Comparison of ENCODE assay signal across 8 cellular contexts in the genomic region with DNA sequence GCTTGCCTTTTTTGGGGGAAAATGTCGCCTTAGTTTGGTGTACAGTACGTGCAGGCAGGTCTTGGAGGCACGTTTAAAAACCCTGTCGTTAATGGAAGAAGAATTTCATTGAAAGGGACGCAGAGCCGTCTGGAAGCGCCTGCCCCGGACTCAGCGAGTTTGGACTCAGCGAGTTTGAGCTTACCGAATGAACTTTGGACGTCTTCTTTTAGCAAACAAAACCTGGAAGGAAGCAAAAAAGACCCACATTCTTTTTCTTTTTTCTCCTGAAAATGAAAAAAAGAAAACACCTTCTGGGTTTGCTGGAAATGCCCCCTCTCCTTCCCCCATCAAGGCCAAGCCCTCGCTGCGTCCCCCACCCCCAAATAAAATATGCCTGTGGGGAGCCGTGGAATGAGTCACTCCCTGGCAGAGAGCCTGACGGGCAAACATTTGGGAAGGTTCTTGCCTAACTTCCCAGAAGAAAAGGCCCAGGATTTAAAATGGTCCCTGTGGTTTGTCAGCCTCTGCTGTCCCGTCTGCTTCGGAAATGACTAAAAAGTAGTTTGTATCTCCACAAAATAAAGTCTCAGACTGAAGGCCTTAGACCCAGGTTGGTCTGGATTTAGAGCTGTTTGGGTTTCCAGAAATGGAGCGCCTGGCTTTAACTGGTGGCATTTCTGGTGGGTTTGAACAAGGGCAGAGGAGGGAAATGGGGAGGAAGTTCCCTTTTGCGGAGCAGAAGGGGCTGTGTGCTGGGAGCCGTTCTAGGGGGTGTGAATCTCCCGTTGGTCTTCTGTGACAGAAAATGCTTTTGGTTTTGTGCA. TPM values are rescaled to one million over a fixed set of nuclear protein-coding genes. Genes with fewer than 3 reads are reported as not detected.
DNase-seq lines count a peak whose midpoint lies in the region; ATAC-seq and TF ChIP-seq lines count a peak whose summit lies in the region.

No MANE protein-coding gene starts in this region.

- no peak for TF ChIP-seq CTCF in BJ (IDR thresholded peaks at IDR 0.05; ENCODE audit: insufficient read depth, low read depth, low read length)
- no peak for TF ChIP-seq CTCF in HL-60 (IDR thresholded peaks at IDR 0.05; ENCODE audit: insufficient read depth, low read length)
- TF ChIP-seq CTCF in glutamatergic neuron (IDR thresholded peaks at IDR 0.05; ENCODE audit: partially characterized antibody, unreplicated experiment): no peak

- POLR2A ChIA-PET in BJ (lab: Charles Lee): interaction anchor here (0.6 to 1.0 kb wide), 4 partner anchors 27 to 205 kb away, joined by 3 to 5 read pairs (median 3); no protein-coding TSS in a partner anchor
- POLR2A ChIA-PET in activated CD4-positive, alpha-beta memory T cell treated with anti-CD3 and anti-CD28 coated beads for 36 hours (lab: Charles Lee): no interaction called here

- peak overlapping the region; percentile 85 for H2AK5ac ChIP-seq in trophoblast cell (ENCODE audit: low read length)

- no peak overlapping the region for H2AFZ ChIP-seq in trophoblast cell (ENCODE audit: insufficient read depth, low read length, poor library complexity)

- peaks cover 27% of the 10 kb centered on the region for H3K79me1 ChIP-seq in trophoblast cell (ENCODE audit: low read length)

- peak; percentile 55 for DNase-seq in BJ (ENCODE audit: low read depth)
- DNase-seq in HL-60 (ENCODE audit: low read depth in 1 of 2, low spot score in 1 of 2): peak in 1 of 2 experiments; percentile 48
- no peak for DNase-seq in activated CD4-positive, alpha-beta memory T cell treated with anti-CD3 and anti-CD28 coated beads for 36 hours
- DNase-seq in glutamatergic neuron: no peak
- DNase-seq in trophoblast cell: peak in 1 of 2 donors; percentile 57
- DNase-seq in NCI-H1436 treated with DMSO at 0.1 percent for 48 hours (lab: John Stamatoyannopoulos, UW): no peak

- peak overlapping the region; percentile 91 for H3K18ac ChIP-seq in trophoblast cell (ENCODE audit: low read length)

- no peak overlapping the region for H3K23ac ChIP-seq in trophoblast cell (ENCODE audit: low read length)

- H2BK120ac ChIP-seq in trophoblast cell (ENCODE audit: insufficient read depth, low read length, poor library complexity): peak overlapping the region; percentile 69

- peak overlapping the region; percentile 81 for H3K4me2 ChIP-seq in trophoblast cell (ENCODE audit: low read length)

- peak overlapping the region; percentile 92 for H3K4me3 Mint-ChIP-seq in activated CD4-positive, alpha-beta memory T cell treated with anti-CD3 and anti-CD28 coated beads for 36 hours
- peak overlapping the region; percentile 92 for H3K4me3 Mint-ChIP-seq in glutamatergic neuron (ENCODE audit: unreplicated experiment)

- peaks cover 61% of the 10 kb centered on the region for H3K4me1 Mint-ChIP-seq in activated CD4-positive, alpha-beta memory T cell treated with anti-CD3 and anti-CD28 coated beads for 36 hours (ENCODE audit: low read depth)
- peaks cover 12% of the 10 kb centered on the region for H3K4me1 Mint-ChIP-seq in glutamatergic neuron (ENCODE audit: low read depth, unreplicated experiment)

- H3K36me3 ChIP-seq in BJ (ENCODE audit: control insufficient read depth, insufficient read depth, low read length): peaks cover 4% of the 10 kb centered on the region
- peaks cover 8 to 9% of the 10 kb centered on the region in 2 experiments for H3K36me3 ChIP-seq in trophoblast cell (ENCODE audit: control insufficient read depth in 1 of 2, insufficient read depth in 2 of 2, low read length in 2 of 2)

- H3K9me3 ChIP-seq in trophoblast cell (ENCODE audit: insufficient read depth, low read depth, low read length): no peaks in the 10 kb centered on the region

- H2BK5ac ChIP-seq in trophoblast cell (ENCODE audit: low read depth, low read length, poor library complexity): peak overlapping the region; percentile 90

- H3K4me3 ChIP-seq in BJ (ENCODE audit: low read depth, low read length): peak overlapping the region; percentile 79
- peak overlapping the region; percentile 82 for H3K4me3 ChIP-seq in HL-60 (replicated peaks; ENCODE audit: insufficient read depth, low read length)
- H3K4me3 ChIP-seq in trophoblast cell (ENCODE audit: low read depth, low read length): no peak overlapping the region

- CTCF ChIA-PET in BJ (lab: Yijun Ruan, JAX): interaction anchor here (1.0 to 1.3 kb wide), 4 partner anchors 37 to 133 kb away, joined by 3 to 7 read pairs (median 4); no protein-coding TSS in a partner anchor
- CTCF ChIA-PET in activated CD4-positive, alpha-beta memory T cell treated with anti-CD3 and anti-CD28 coated beads for 36 hours (lab: Charles Lee): interaction anchor here (1.2 to 1.3 kb wide), 2 partner anchors 34 to 132 kb away, joined by 3 to 6 read pairs; no protein-coding TSS in a partner anchor

- H2BK12ac ChIP-seq in trophoblast cell (ENCODE audit: low read length): peak overlapping the region; percentile 37

- peak overlapping the region; percentile 92 for H3K27ac ChIP-seq in HL-60 (replicated peaks)
- peak overlapping the region; percentile 93 for H3K27ac ChIP-seq in trophoblast cell (ENCODE audit: low read depth, low read length)

- H3K4ac ChIP-seq in trophoblast cell (ENCODE audit: low read depth, low read length): peak overlapping the region; percentile 95

- H3K9me3 Mint-ChIP-seq in activated CD4-positive, alpha-beta memory T cell treated with anti-CD3 and anti-CD28 coated beads for 36 hours: no peaks in the 10 kb centered on the region
- H3K9me3 Mint-ChIP-seq in glutamatergic neuron (ENCODE audit: unreplicated experiment): peaks cover 13% of the 10 kb centered on the region

- peaks cover 45 to 54% of the 10 kb centered on the region in 2 experiments for H3K4me1 ChIP-seq in trophoblast cell (ENCODE audit: control insufficient read depth in 1 of 2, insufficient read depth in 2 of 2, low read length in 2 of 2)

- H4K12ac ChIP-seq in trophoblast cell (ENCODE audit: low read depth, low read length): no peak overlapping the region

- ATAC-seq in HG03196 (IDR thresholded peaks at IDR 0.05; ENCODE audit: unreplicated experiment) (no peak), GM19023 (IDR thresholded peaks at IDR 0.05; ENCODE audit: unreplicated experiment) (no peak)

- peaks cover 30% of the 10 kb centered on the region for H3K79me2 ChIP-seq in trophoblast cell (ENCODE audit: control insufficient read depth, insufficient read depth, low read length, poor library complexity)

- peaks cover 15% of the 10 kb centered on the region for H3K27me3 Mint-ChIP-seq in activated CD4-positive, alpha-beta memory T cell treated with anti-CD3 and anti-CD28 coated beads for 36 hours
- H3K27me3 Mint-ChIP-seq in glutamatergic neuron (ENCODE audit: unreplicated experiment): peaks cover 7% of the 10 kb centered on the region

- peak overlapping the region; percentile 84 for H4K91ac ChIP-seq in trophoblast cell (ENCODE audit: low read depth, low read length)

- intact Hi-C loops in activated CD4-positive, alpha-beta memory T cell treated with anti-CD3 and anti-CD28 coated beads for 36 hours (cut with micrococcal nuclease): no loop called here

- no peaks in the 10 kb centered on the region for H3K27me3 ChIP-seq in BJ (ENCODE audit: control insufficient read depth, insufficient read depth, low read length)
- no peaks in the 10 kb centered on the region for H3K27me3 ChIP-seq in HL-60 (ENCODE audit: insufficient read depth, poor library complexity, severe bottlenecking)
- no peaks in the 10 kb centered on the region for H3K27me3 ChIP-seq in trophoblast cell (ENCODE audit: insufficient read depth, low read length)

- H3K9ac ChIP-seq in trophoblast cell (ENCODE audit: low read length): no peak overlapping the region

- H3K27ac Mint-ChIP-seq in activated CD4-positive, alpha-beta memory T cell treated with anti-CD3 and anti-CD28 coated beads for 36 hours: no peak overlapping the region
- no peak overlapping the region for H3K27ac Mint-ChIP-seq in glutamatergic neuron (ENCODE audit: unreplicated experiment)

- H3K36me3 Mint-ChIP-seq in activated CD4-positive, alpha-beta memory T cell treated with anti-CD3 and anti-CD28 coated beads for 36 hours: peaks cover 2% of the 10 kb centered on the region
- no peaks in the 10 kb centered on the region for H3K36me3 Mint-ChIP-seq in glutamatergic neuron (ENCODE audit: unreplicated experiment)

- H3K14ac ChIP-seq in trophoblast cell (ENCODE audit: low read length): peak overlapping the region; percentile 76

- no CpG with 5 or more reads among the region's 22 CpGs for WGBS in trophoblast cell (ENCODE audit: extremely low coverage, insufficient coverage, insufficient read length)

- H4K8ac ChIP-seq in trophoblast cell (ENCODE audit: low read depth, low read length): peak overlapping the region; percentile 69

RNA-seq across cellular contexts. Expression of a gene that starts 1.7 kb away (rescaled TPM):
- polyA plus RNA-seq in BJ (2011; rRNA removed): 71.1 and 73.6 TPM in 2 replicates
- 72.5 and 76.5 TPM in 2 replicates for polyA minus RNA-seq in BJ (2011; rRNA and poly(A)+ RNA removed)
- total RNA-seq in activated CD4-positive, alpha-beta memory T cell treated with anti-CD3 and anti-CD28 coated beads for 36 hours: 10 to 100 TPM; 16.1 to 18.8 TPM
- 5.4 TPM for total RNA-seq in glutamatergic neuron (ENCODE audit: unreplicated experiment)
- 51.6 and 53.5 TPM in 2 replicates for polyA plus RNA-seq in trophoblast cell (2013)
